ENCODE assay signal across 31 cellular contexts in the genomic region with DNA sequence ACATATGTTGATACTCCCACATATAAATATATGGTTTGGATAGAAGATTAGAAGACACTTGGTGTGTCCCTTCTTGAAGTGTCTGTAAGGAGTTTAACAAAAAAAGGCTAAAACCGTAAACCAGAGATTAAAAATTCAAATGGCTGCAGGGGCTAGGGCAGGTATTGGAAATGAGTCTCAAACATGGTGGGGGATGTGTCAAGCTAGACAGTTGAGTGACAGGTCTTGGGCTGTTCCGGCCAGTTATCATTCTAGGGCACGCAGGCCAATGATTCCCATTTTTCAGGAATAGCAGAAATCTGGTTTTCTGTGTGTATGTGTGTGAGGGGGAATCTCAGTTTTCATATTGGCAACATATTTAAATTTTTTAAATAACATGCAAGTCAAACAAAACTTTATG.
"Had no signal": no experiment of that assay in that cellular context is flagged by ENCODE, and none has a peak within 500 bp of the region (broad histone marks: within the 10 kb centered on the region; RNA-seq: fewer than 3 reads in every experiment).

No MANE protein-coding gene starts in this region.

- H3K36me3 ChIP-seq: ovary, spleen, transverse colon, upper lobe of right lung, uterus had no signal

- H3K4me3 Mint-ChIP-seq: natural killer cell; nephron; neural progenitor cell; stimulated activated memory B cell treated with anti-CD40 and anti-IgM and Interleukin-4, amounts not matched to agents 10 μg/mL and 1 μg/mL and 100 μg/mL, for 72 hours; stimulated activated naive CD8-positive, alpha-beta T cell treated with anti-CD3 and anti-CD28 coated beads, Interleukin-15, amount 100 ng/mL, for 72 hours; type B pancreatic cell had no signal

- H3K4me1 Mint-ChIP-seq: natural killer cell; nephron; stimulated activated memory B cell treated with anti-CD40 and anti-IgM and Interleukin-4, amounts not matched to agents 10 μg/mL and 1 μg/mL and 100 μg/mL, for 72 hours; stimulated activated naive CD8-positive, alpha-beta T cell treated with anti-CD3 and anti-CD28 coated beads, Interleukin-15, amount 100 ng/mL, for 72 hours had no signal

- DNase-seq: natural killer cell; occipital lobe; ovary; posterior cingulate gyrus; psoas muscle; right cardiac atrium; spleen; stimulated activated CD4-positive, alpha-beta T cell treated with anti-CD3 and anti-CD28 coated beads, Interleukin-12 subunit alpha, Interleukin-12 subunit beta, amount 100 ng/mL, for 4 hours; stimulated activated CD4-positive, alpha-beta T cell treated with anti-CD3 and anti-CD28 coated beads, Interleukin-1b, Interleukin-23, amount 100 ng/mL, for 48 hours; stimulated activated CD4-positive, alpha-beta T cell treated with anti-CD3 and anti-CD28 coated beads, Interleukin-4, amount 100 ng/mL, for 1 hour; stimulated activated CD4-positive, alpha-beta T cell treated with anti-CD3 and anti-CD28 coated beads, Interleukin-4, amount 100 ng/mL, for 4 hours; stimulated activated CD8-positive, alpha-beta memory T cell treated with anti-CD3 and anti-CD28 coated beads, Interleukin-4, amount 100 ng/mL, for 48 hours; stimulated activated naive CD4-positive, alpha-beta T cell; stimulated activated naive CD8-positive, alpha-beta T cell treated with anti-CD3 and anti-CD28 coated beads, Interleukin-15, amount 100 ng/mL, for 72 hours; stimulated activated naive CD8-positive, alpha-beta T cell treated with anti-CD3 and anti-CD28 coated beads, Interleukin-15, Interleukin-2, amounts not matched to agents 100 U/mL and 50 U/mL, for 24 hours; substantia nigra; testis; tibial artery; transverse colon; upper lobe of right lung; uterus had no signal

- H3K9me3 ChIP-seq: ovary, psoas muscle, spleen, suprapubic skin, testis, tibial artery, transverse colon, upper lobe of right lung, uterus had no signal

- ATAC-seq: natural killer cell; psoas muscle; right cardiac atrium; sciatic nerve; stimulated activated memory B cell treated with anti-CD40 and anti-IgM and Interleukin-4, amounts not matched to agents 10 μg/mL and 1 μg/mL and 100 μg/mL, for 72 hours; stimulated activated naive CD8-positive, alpha-beta T cell treated with anti-CD3 and anti-CD28 coated beads, Interleukin-15, amount 100 ng/mL, for 72 hours; stimulated activated naive CD8-positive, alpha-beta T cell treated with anti-CD3 and anti-CD28 coated beads, Interleukin-15, Interleukin-2, amounts not matched to agents 100 U/mL and 50 U/mL, for 24 hours; upper lobe of right lung had no signal

- H3K36me3 Mint-ChIP-seq: natural killer cell; stimulated activated memory B cell treated with anti-CD40 and anti-IgM and Interleukin-4, amounts not matched to agents 10 μg/mL and 1 μg/mL and 100 μg/mL, for 72 hours had no signal

- H2AFZ ChIP-seq: neural progenitor cell, parathyroid adenoma had no signal

- H3K4me2 ChIP-seq: neural progenitor cell, smooth muscle cell had no signal

- H3K4me1 ChIP-seq: neural progenitor cell, parathyroid adenoma, psoas muscle, spleen, suprapubic skin, testis, tibial artery, transverse colon, upper lobe of right lung, uterus had no signal

- H3K9me3 Mint-ChIP-seq: natural killer cell; nephron; neural progenitor cell; stimulated activated memory B cell treated with anti-CD40 and anti-IgM and Interleukin-4, amounts not matched to agents 10 μg/mL and 1 μg/mL and 100 μg/mL, for 72 hours; stimulated activated naive CD8-positive, alpha-beta T cell treated with anti-CD3 and anti-CD28 coated beads, Interleukin-15, amount 100 ng/mL, for 72 hours; type B pancreatic cell had no signal

- H3K9ac ChIP-seq: neural progenitor cell, parathyroid adenoma had no signal

- H3K27me3 ChIP-seq: neural progenitor cell, ovary, spleen, suprapubic skin, testis, tibial artery, transverse colon, upper lobe of right lung, uterus had no signal

- H3K79me2 ChIP-seq: parathyroid adenoma had no signal

- H3K27ac Mint-ChIP-seq: natural killer cell; nephron; neural progenitor cell; progenitor cell of endocrine pancreas; stimulated activated memory B cell treated with anti-CD40 and anti-IgM and Interleukin-4, amounts not matched to agents 10 μg/mL and 1 μg/mL and 100 μg/mL, for 72 hours; stimulated activated naive CD8-positive, alpha-beta T cell treated with anti-CD3 and anti-CD28 coated beads, Interleukin-15, amount 100 ng/mL, for 72 hours; type B pancreatic cell had no signal

- H3K27me3 Mint-ChIP-seq: progenitor cell of endocrine pancreas; stimulated activated memory B cell treated with anti-CD40 and anti-IgM and Interleukin-4, amounts not matched to agents 10 μg/mL and 1 μg/mL and 100 μg/mL, for 72 hours; stimulated activated naive CD8-positive, alpha-beta T cell treated with anti-CD3 and anti-CD28 coated beads, Interleukin-15, amount 100 ng/mL, for 72 hours; type B pancreatic cell had no signal

- H3K27ac ChIP-seq: neural progenitor cell, ovary, parathyroid adenoma, psoas muscle, skin epidermis, spleen, suprapubic skin, testis, tibial artery, transverse colon, upper lobe of right lung, uterus had no signal

- H3K4me3 ChIP-seq: neural progenitor cell, ovary, psoas muscle, skin epidermis, smooth muscle cell, spleen, suprapubic skin, testis, tibial artery, transverse colon, upper lobe of right lung, uterus had no signal
